Comparison of ENCODE assay signal across 1 cellular context in the genomic region with DNA sequence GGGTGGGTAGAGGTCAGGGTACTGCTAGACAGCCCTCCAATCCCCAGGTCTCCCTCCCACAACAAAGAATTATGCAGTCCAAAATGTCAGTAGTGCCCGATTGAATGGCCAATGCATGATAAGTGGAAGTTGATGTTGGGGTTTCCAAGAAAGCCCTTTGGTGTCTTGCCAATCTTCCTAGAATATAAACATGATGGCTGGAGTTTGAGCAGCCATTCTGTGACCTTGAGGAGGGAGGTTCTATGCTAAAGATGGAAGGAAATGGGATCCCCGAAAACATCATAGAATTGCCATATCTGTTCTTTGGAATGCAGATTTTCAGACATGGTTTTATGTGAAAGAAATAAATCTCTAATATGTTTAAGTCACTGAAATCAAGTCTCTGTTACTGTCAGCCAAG.
TF ChIP-seq lines count a peak whose summit lies in the region.

No MANE protein-coding gene starts in this region.

TF ChIP-seq in K562, 482 proteins besides CTCF, POLR2A, EP300 and RAD21 (continued from another document and continues in another):
- TF ChIP-seq, protein P1, sequence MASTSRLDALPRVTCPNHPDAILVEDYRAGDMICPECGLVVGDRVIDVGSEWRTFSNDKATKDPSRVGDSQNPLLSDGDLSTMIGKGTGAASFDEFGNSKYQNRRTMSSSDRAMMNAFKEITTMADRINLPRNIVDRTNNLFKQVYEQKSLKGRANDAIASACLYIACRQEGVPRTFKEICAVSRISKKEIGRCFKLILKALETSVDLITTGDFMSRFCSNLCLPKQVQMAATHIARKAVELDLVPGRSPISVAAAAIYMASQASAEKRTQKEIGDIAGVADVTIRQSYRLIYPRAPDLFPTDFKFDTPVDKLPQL (IDR thresholded peaks at IDR 0.05; ENCODE audit: extremely low read depth, insufficient read length): no peak
- no peak for TF ChIP-seq IRF2 (CRISPR knock-in tag; IDR thresholded peaks at IDR 0.05)
- TF ChIP-seq, protein P2, sequence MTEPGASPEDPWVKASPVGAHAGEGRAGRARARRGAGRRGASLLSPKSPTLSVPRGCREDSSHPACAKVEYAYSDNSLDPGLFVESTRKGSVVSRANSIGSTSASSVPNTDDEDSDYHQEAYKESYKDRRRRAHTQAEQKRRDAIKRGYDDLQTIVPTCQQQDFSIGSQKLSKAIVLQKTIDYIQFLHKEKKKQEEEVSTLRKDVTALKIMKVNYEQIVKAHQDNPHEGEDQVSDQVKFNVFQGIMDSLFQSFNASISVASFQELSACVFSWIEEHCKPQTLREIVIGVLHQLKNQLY (CRISPR knock-in tag; conservative IDR thresholded peaks at IDR 0.05): no peak
- TF ChIP-seq, protein P3, sequence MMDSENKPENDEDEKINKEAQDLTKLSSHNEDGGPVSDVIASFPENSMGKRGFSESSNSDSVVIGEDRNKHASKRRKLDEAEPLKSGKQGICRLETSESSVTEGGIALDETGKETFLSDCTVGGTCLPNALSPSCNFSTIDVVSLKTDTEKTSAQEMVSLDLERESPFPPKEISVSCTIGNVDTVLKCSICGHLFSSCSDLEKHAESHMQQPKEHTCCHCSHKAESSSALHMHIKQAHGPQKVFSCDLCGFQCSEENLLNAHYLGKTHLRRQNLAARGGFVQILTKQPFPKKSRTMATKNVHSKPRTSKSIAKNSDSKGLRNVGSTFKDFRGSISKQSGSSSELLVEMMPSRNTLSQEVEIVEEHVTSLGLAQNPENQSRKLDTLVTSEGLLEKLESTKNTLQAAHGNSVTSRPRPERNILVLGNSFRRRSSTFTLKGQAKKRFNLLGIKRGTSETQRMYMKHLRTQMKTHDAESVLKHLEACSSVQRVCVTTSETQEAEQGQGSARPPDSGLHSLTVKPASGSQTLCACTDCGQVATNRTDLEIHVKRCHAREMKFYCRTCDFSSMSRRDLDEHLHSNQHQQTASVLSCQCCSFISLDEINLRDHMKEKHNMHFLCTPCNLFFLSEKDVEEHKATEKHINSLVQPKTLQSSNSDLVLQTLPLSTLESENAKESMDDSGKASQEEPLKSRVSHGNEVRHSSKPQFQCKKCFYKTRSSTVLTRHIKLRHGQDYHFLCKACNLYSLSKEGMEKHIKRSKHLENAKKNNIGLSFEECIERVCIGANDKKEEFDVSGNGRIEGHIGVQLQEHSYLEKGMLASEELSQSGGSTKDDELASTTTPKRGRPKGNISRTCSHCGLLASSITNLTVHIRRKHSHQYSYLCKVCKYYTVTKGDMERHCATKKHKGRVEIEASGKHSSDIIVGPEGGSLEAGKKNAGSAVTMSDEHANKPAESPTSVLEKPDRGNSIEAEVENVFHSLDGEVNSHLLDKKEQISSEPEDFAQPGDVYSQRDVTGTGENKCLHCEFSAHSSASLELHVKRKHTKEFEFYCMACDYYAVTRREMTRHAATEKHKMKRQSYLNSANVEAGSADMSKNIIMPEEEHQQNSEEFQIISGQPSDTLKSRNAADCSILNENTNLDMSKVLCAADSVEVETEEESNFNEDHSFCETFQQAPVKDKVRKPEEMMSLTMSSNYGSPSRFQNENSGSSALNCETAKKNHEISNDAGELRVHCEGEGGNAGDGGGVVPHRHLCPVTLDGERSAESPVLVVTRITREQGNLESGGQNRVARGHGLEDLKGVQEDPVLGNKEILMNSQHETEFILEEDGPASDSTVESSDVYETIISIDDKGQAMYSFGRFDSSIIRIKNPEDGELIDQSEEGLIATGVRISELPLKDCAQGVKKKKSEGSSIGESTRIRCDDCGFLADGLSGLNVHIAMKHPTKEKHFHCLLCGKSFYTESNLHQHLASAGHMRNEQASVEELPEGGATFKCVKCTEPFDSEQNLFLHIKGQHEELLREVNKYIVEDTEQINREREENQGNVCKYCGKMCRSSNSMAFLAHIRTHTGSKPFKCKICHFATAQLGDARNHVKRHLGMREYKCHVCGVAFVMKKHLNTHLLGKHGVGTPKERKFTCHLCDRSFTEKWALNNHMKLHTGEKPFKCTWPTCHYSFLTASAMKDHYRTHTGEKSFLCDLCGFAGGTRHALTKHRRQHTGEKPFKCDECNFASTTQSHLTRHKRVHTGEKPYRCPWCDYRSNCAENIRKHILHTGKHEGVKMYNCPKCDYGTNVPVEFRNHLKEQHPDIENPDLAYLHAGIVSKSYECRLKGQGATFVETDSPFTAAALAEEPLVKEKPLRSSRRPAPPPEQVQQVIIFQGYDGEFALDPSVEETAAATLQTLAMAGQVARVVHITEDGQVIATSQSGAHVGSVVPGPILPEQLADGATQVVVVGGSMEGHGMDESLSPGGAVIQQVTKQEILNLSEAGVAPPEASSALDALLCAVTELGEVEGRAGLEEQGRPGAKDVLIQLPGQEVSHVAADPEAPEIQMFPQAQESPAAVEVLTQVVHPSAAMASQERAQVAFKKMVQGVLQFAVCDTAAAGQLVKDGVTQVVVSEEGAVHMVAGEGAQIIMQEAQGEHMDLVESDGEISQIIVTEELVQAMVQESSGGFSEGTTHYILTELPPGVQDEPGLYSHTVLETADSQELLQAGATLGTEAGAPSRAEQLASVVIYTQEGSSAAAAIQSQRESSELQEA (IDR thresholded peaks at IDR 0.05; ENCODE audit: low read depth): no peak
- TF ChIP-seq ZFP1 (CRISPR knock-in tag; IDR thresholded peaks at IDR 0.05): no peak
- TF ChIP-seq L3MBTL2 (IDR thresholded peaks at IDR 0.05): no peak
- peak; percentile 29 to 36; a peak in 1 of 4 replicates for TF ChIP-seq KDM1A (IDR thresholded peaks at IDR 0.05)
- TF ChIP-seq, protein P4, sequence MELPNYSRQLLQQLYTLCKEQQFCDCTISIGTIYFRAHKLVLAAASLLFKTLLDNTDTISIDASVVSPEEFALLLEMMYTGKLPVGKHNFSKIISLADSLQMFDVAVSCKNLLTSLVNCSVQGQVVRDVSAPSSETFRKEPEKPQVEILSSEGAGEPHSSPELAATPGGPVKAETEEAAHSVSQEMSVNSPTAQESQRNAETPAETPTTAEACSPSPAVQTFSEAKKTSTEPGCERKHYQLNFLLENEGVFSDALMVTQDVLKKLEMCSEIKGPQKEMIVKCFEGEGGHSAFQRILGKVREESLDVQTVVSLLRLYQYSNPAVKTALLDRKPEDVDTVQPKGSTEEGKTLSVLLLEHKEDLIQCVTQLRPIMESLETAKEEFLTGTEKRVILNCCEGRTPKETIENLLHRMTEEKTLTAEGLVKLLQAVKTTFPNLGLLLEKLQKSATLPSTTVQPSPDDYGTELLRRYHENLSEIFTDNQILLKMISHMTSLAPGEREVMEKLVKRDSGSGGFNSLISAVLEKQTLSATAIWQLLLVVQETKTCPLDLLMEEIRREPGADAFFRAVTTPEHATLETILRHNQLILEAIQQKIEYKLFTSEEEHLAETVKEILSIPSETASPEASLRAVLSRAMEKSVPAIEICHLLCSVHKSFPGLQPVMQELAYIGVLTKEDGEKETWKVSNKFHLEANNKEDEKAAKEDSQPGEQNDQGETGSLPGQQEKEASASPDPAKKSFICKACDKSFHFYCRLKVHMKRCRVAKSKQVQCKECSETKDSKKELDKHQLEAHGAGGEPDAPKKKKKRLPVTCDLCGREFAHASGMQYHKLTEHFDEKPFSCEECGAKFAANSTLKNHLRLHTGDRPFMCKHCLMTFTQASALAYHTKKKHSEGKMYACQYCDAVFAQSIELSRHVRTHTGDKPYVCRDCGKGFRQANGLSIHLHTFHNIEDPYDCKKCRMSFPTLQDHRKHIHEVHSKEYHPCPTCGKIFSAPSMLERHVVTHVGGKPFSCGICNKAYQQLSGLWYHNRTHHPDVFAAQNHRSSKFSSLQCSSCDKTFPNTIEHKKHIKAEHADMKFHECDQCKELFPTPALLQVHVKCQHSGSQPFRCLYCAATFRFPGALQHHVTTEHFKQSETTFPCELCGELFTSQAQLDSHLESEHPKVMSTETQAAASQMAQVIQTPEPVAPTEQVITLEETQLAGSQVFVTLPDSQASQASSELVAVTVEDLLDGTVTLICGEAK (IDR thresholded peaks at IDR 0.05): no peak
- TF ChIP-seq, protein P4 (CRISPR knock-in tag; IDR thresholded peaks at IDR 0.05): no peak
- no peak for TF ChIP-seq PHF8 (IDR thresholded peaks at IDR 0.05; ENCODE audit: borderline replicate concordance, low read length)
- TF ChIP-seq RCOR1 (IDR thresholded peaks at IDR 0.05; ENCODE audit: borderline replicate concordance in 1 of 2, low read depth in 2 of 2, low read length in 2 of 2): peak in 1 of 2 experiments; percentile 19; a peak in 1 of 4 replicates
- TF ChIP-seq SMAD3 (CRISPR knock-in tag; conservative IDR thresholded peaks at IDR 0.05): no peak
- TF ChIP-seq ZC3H8 (IDR thresholded peaks at IDR 0.05): no peak
- TF ChIP-seq ZNF717 (CRISPR knock-in tag; IDR thresholded peaks at IDR 0.05): no peak
- no peak for TF ChIP-seq BRD9 (IDR thresholded peaks at IDR 0.05; ENCODE audit: low read depth, partially characterized antibody)
- TF ChIP-seq NR2F6 (CRISPR knock-in tag; IDR thresholded peaks at IDR 0.05): no peak
- TF ChIP-seq ARID2 (IDR thresholded peaks at IDR 0.05): no peak
- no peak for TF ChIP-seq MTA2 (IDR thresholded peaks at IDR 0.05; ENCODE audit: low read depth)
- no peak for TF ChIP-seq TAL1 (IDR thresholded peaks at IDR 0.05)
- TF ChIP-seq, protein P5, sequence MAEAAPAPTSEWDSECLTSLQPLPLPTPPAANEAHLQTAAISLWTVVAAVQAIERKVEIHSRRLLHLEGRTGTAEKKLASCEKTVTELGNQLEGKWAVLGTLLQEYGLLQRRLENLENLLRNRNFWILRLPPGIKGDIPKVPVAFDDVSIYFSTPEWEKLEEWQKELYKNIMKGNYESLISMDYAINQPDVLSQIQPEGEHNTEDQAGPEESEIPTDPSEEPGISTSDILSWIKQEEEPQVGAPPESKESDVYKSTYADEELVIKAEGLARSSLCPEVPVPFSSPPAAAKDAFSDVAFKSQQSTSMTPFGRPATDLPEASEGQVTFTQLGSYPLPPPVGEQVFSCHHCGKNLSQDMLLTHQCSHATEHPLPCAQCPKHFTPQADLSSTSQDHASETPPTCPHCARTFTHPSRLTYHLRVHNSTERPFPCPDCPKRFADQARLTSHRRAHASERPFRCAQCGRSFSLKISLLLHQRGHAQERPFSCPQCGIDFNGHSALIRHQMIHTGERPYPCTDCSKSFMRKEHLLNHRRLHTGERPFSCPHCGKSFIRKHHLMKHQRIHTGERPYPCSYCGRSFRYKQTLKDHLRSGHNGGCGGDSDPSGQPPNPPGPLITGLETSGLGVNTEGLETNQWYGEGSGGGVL (CRISPR knock-in tag; IDR thresholded peaks at IDR 0.05): no peak
- TF ChIP-seq, protein P6, sequence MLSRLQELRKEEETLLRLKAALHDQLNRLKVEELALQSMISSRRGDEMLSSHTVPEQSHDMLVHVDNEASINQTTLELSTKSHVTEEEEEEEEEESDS (CRISPR knock-in tag; IDR thresholded peaks at IDR 0.05): no peak
- peak in 1 of 2 experiments; percentile 56; a peak in 1 of 3 replicates for TF ChIP-seq CBX3 (IDR thresholded peaks at IDR 0.05; ENCODE audit: borderline replicate concordance in 1 of 2, low read length in 2 of 2)
- TF ChIP-seq STAT5A (IDR thresholded peaks at IDR 0.05; ENCODE audit: borderline replicate concordance, low read length): peak; percentile 16; the same call in 1 of the 2 replicates
- TF ChIP-seq, protein P7, sequence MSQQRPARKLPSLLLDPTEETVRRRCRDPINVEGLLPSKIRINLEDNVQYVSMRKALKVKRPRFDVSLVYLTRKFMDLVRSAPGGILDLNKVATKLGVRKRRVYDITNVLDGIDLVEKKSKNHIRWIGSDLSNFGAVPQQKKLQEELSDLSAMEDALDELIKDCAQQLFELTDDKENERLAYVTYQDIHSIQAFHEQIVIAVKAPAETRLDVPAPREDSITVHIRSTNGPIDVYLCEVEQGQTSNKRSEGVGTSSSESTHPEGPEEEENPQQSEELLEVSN (IDR thresholded peaks at IDR 0.05; ENCODE audit: borderline replicate concordance in 1 of 2, extremely low read depth in 1 of 2, insufficient read depth in 1 of 2, insufficient read length in 1 of 2, low read depth in 1 of 2, low read length in 1 of 2, poor library complexity in 1 of 2, severe bottlenecking in 1 of 2): peak in 1 of 2 experiments; percentile 48
- no peak for TF ChIP-seq MEIS2 (IDR thresholded peaks at IDR 0.05; ENCODE audit: partially characterized antibody)
- TF ChIP-seq ZNF41 (CRISPR knock-in tag; conservative IDR thresholded peaks at IDR 0.05): no peak
- peak; percentile 36; the same call in 1 of the 2 replicates for TF ChIP-seq HLTF (IDR thresholded peaks at IDR 0.05)
- no peak for TF ChIP-seq ZNF764 (CRISPR knock-in tag; IDR thresholded peaks at IDR 0.05; ENCODE audit: low read depth)
- no peak for TF ChIP-seq CBFA2T3 (IDR thresholded peaks at IDR 0.05)
- no peak for TF ChIP-seq SRSF1 (IDR thresholded peaks at IDR 0.05; ENCODE audit: low read depth, low read length)
- no peak for TF ChIP-seq ZNF445 (CRISPR knock-in tag; IDR thresholded peaks at IDR 0.05; ENCODE audit: low read depth)
- TF ChIP-seq SRF (CRISPR knock-in tag; IDR thresholded peaks at IDR 0.05): no peak
- TF ChIP-seq ADNP (tag; IDR thresholded peaks at IDR 0.05): no peak
- TF ChIP-seq, protein P8, sequence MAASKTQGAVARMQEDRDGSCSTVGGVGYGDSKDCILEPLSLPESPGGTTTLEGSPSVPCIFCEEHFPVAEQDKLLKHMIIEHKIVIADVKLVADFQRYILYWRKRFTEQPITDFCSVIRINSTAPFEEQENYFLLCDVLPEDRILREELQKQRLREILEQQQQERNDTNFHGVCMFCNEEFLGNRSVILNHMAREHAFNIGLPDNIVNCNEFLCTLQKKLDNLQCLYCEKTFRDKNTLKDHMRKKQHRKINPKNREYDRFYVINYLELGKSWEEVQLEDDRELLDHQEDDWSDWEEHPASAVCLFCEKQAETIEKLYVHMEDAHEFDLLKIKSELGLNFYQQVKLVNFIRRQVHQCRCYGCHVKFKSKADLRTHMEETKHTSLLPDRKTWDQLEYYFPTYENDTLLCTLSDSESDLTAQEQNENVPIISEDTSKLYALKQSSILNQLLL (CRISPR knock-in tag; IDR thresholded peaks at IDR 0.05; ENCODE audit: borderline replicate concordance): no peak
- TF ChIP-seq PTBP1 (IDR thresholded peaks at IDR 0.05; ENCODE audit: low read depth, low read length): no peak
- no peak for TF ChIP-seq SNRNP70 (optimal IDR thresholded peaks at IDR 0.05; ENCODE audit: low read depth, low read length)
- peak; percentile 35; the same call in 1 of the 2 replicates for TF ChIP-seq NFIC (IDR thresholded peaks at IDR 0.05)
